ENCODE assay signal across 8 cellular contexts in genomic region chr19:49473868-49474544, GRCh38. TPM values are rescaled to one million over a fixed set of nuclear protein-coding genes. Genes with fewer than 3 reads are reported as not detected.
A peak's percentile ranks its signal among the peaks of the same experiment; 100 is the strongest.
DNase-seq lines count a peak whose midpoint lies in the region; ATAC-seq and TF ChIP-seq lines count a peak whose summit lies in the region.

A gene with protein sequence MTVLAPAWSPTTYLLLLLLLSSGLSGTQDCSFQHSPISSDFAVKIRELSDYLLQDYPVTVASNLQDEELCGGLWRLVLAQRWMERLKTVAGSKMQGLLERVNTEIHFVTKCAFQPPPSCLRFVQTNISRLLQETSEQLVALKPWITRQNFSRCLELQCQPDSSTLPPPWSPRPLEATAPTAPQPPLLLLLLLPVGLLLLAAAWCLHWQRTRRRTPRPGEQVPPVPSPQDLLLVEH (plus strand): TSS chr19:49474215. CDS start chr19:49474640, 425 bp downstream.

- intact Hi-C loops in MCF 10A (cut with micrococcal nuclease) = loop anchor here (1.0 kb wide), 1 partner anchor 73 kb away; no protein-coding TSS in a partner anchor

- H3K4me3 ChIP-seq in HAP-1 = peak within 1 kb of the TSS; percentile 40

- H3K9me3 Mint-ChIP-seq in MCF 10A (ENCODE audit: unreplicated experiment) (no peaks in the 10 kb centered on the region), immature natural killer cell (no peaks in the 10 kb centered on the region)

- CTCF ChIA-PET in MCF 10A (lab: Yijun Ruan, JAX) = interaction anchor here (0.6 to 2.2 kb wide), 20 partner anchors 9 to 378 kb away, joined by 3 to 22 read pairs (median 4); no protein-coding TSS in a partner anchor

- H3K4me1 ChIP-seq in HAP-1 = peaks cover 7% of the 10 kb centered on the region

- H3K4me3 Mint-ChIP-seq in MCF 10A (ENCODE audit: unreplicated experiment) (peak within 1 kb of the TSS; percentile 77), immature natural killer cell (peak within 1 kb of the TSS; percentile 84 to 95 (median 91))

- peak; percentile 70 for DNase-seq in GM04504 (ENCODE audit: low read depth)
- DNase-seq in HAP-1 (ENCODE audit: low spot score in 2 of 2) = peak in 1 of 2 experiments; percentile 82
- DNase-seq in NCI-H1417 (lab: John Stamatoyannopoulos, UW) = peak; percentile 51 to 75 (median 66)
- peak; percentile 78 for DNase-seq in MCF 10A (ENCODE audit: unreplicated experiment)
- peak; percentile 93 to 94 (median 93) for DNase-seq in immature natural killer cell
- peak; percentile 74 to 86 (median 84) for DNase-seq in stimulated activated CD4-positive, alpha-beta T cell treated with anti-CD3 and anti-CD28 coated beads, Interleukin-12 subunit alpha, Interleukin-12 subunit beta, amount 100 ng/mL, for 48 hours (ENCODE audit: low read depth in 2 of 3, low spot score in 1 of 3)

- H3K27me3 Mint-ChIP-seq in MCF 10A (ENCODE audit: insufficient read depth, unreplicated experiment) (peaks cover 13% of the 10 kb centered on the region), immature natural killer cell (ENCODE audit: low read depth in 3 of 3) (peaks cover 14 to 22% (median 15%) of the 10 kb centered on the region in 3 donors)

- peaks cover 5% of the 10 kb centered on the region for H3K36me3 Mint-ChIP-seq in MCF 10A (ENCODE audit: insufficient read depth, unreplicated experiment)
- peaks cover 0 to 3% (median under 1%) of the 10 kb centered on the region in 3 donors for H3K36me3 Mint-ChIP-seq in immature natural killer cell

- in situ Hi-C loops in HAP-1 (cut with MboI; ENCODE audit: low sequenced_read_pairs) = no loop called here

- POLR2A ChIA-PET in MCF 10A (lab: Yijun Ruan, JAX) = interaction anchor here (0.7 to 1.6 kb wide), 2 partner anchors 22 to 457 kb away, joined by 3 to 4 read pairs; partner anchors contain the start of gene RPS11

- H3K4me1 Mint-ChIP-seq in MCF 10A (ENCODE audit: insufficient read depth, unreplicated experiment) (peaks cover 3% of the 10 kb centered on the region), immature natural killer cell (peaks cover 59 to 64% of the 10 kb centered on the region in 2 donors)

- H3K9me3 ChIP-seq in HAP-1 = no peaks in the 10 kb centered on the region

- peaks cover 6% of the 10 kb centered on the region; the same call in 1 of the 2 replicates for H3K36me3 ChIP-seq in HAP-1 (replicated peaks)

- H3K27ac ChIP-seq in VCaP = peak within 1 kb of the TSS; percentile 65; the same call in 1 of the 2 replicates

- 0 out of 2 replicates have a peak, but pooled peaks cover 4% of the 10 kb centered on the region for H3K27me3 ChIP-seq in HAP-1 (ENCODE audit: low read depth)

- H3K27ac Mint-ChIP-seq in MCF 10A (ENCODE audit: low read depth, unreplicated experiment) = peak within 1 kb of the TSS; percentile 59
- peak within 1 kb of the TSS; percentile 85 to 98 (median 97) for H3K27ac Mint-ChIP-seq in immature natural killer cell

- BruUV-seq in MCF 10A (replicated peaks; lab: Mats Ljungman, UMichigan) = no TSS peak

- TF ChIP-seq CTCF in VCaP (conservative IDR thresholded peaks at IDR 0.05) = peak; percentile 99
- peak; percentile 95 for TF ChIP-seq CTCF in MCF 10A (IDR thresholded peaks at IDR 0.05; ENCODE audit: unreplicated experiment)

- no peak for ATAC-seq in HG02623 (IDR thresholded peaks at IDR 0.05; ENCODE audit: unreplicated experiment)

RNA-seq across cellular contexts. Expression of the gene that starts here (rescaled TPM):
- total RNA-seq in MCF 10A (2022) = 1.5 and 3.6 TPM in 2 replicates
- polyA plus RNA-seq in immature natural killer cell = 10 to 100 TPM; 22.6 to 36.6 (median 28.3) TPM
